In the genomic region with DNA sequence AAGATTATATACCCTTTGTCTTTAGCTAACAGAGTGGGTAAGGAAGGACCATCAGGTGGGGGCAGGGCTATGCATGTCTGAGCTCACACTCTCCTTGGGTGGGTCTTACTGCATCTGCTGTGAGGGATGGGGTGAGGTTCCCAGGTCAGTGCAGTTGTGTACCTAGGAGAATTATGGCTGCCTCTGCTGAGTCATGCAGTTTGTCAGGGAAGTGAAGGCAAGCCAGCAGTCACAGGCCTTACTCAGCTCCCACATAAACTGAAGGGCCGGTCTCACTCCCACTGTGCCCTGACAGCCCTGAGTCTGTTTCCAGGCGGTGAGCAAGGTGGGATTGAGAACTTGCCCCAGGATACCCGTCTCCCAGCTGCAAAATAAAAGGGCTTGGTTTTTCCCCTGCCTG, we compare ENCODE assay signal across 17 cellular contexts.
DNase-seq lines count a peak whose midpoint lies in the region; ATAC-seq and TF ChIP-seq lines count a peak whose summit lies in the region.
"Had no signal": no experiment of that assay in that cellular context is flagged by ENCODE, and none has a peak within 500 bp of the region (broad histone marks: within the 10 kb centered on the region; RNA-seq: fewer than 3 reads in every experiment).

No MANE protein-coding gene starts in this region.

- no peak overlapping the region for H2AK5ac ChIP-seq in mesenchymal stem cell (ENCODE audit: low read length, severe bottlenecking)

- H3K9me3 ChIP-seq in GM23248 (ENCODE audit: low read depth) (no peaks in the 10 kb centered on the region), PC-9 (ENCODE audit: insufficient read depth, low read depth) (no peaks in the 10 kb centered on the region; the same call in 1 of the 2 replicates), endodermal cell (ENCODE audit: control insufficient read depth, low read length) (no peaks in the 10 kb centered on the region), mesenchymal stem cell (ENCODE audit: control insufficient read depth, low read length) (no peaks in the 10 kb centered on the region)
- H3K9me3 ChIP-seq: SJCRH30 had no signal

- DNase-seq in GM23248 (peak; percentile 41), PC-9 (no peak), endodermal cell (peak; percentile 42), mesenchymal stem cell (peak; percentile 14)
- DNase-seq in activated naive CD4-positive, alpha-beta T cell (lab: John Stamatoyannopoulos, UW): no peak
- no peak for DNase-seq in activated naive CD8-positive, alpha-beta T cell treated with anti-CD3 and anti-CD28 coated beads for 36 hours
- DNase-seq: CD8-positive, alpha-beta T cell; NCI-H2029; NCI-H2171; NCI-H446; NCI-H69; SJCRH30 had no signal

- H3K27me3 ChIP-seq in GM23248 (replicated peaks; ENCODE audit: insufficient read depth) (no peaks in the 10 kb centered on the region), PC-9 (ENCODE audit: insufficient read depth, low read depth) (no peaks in the 10 kb centered on the region), endodermal cell (ENCODE audit: control insufficient read depth, insufficient read depth, low read length, poor library complexity, severe bottlenecking) (no peaks in the 10 kb centered on the region), mesenchymal stem cell (ENCODE audit: control insufficient read depth in 1 of 2, insufficient read depth in 1 of 2, low read length in 2 of 2) (no peaks in the 10 kb centered on the region)
- H3K27me3 ChIP-seq: BLaER1, SJCRH30 had no signal

- H4K91ac ChIP-seq in mesenchymal stem cell (ENCODE audit: low read length): no peak overlapping the region

- no peak overlapping the region for H2BK120ac ChIP-seq in mesenchymal stem cell (ENCODE audit: low read depth, low read length)

- H3K4me3 ChIP-seq in GM23248 (no peak overlapping the region), PC-9 (no peak overlapping the region), endodermal cell (ENCODE audit: low read length) (no peak overlapping the region), mesenchymal stem cell (ENCODE audit: insufficient read depth in 1 of 2, low read depth in 1 of 2, low read length in 2 of 2) (no peak overlapping the region)
- H3K4me3 ChIP-seq: BLaER1, GM12878, SJCRH30 had no signal

- peak overlapping the region in 1 of 2 experiments; percentile 0 for H2BK12ac ChIP-seq in mesenchymal stem cell (ENCODE audit: low read length in 2 of 2)

- no peaks in the 10 kb centered on the region for H3K9me2 ChIP-seq in GM23248 (ENCODE audit: insufficient read depth)
- no peaks in the 10 kb centered on the region for H3K9me2 ChIP-seq in PC-9 (ENCODE audit: insufficient read depth)

- POLR2A ChIA-PET in PC-9 (lab: Charles Lee; ENCODE audit: unreplicated experiment): no interaction called here

- peak overlapping the region; percentile 14 to 16 for H3K18ac ChIP-seq in mesenchymal stem cell (ENCODE audit: low read depth in 1 of 2, low read length in 2 of 2)

- H3K27me3 Mint-ChIP-seq in endodermal cell (ENCODE audit: insufficient read depth): no peaks in the 10 kb centered on the region
- peaks cover 9% of the 10 kb centered on the region for H3K27me3 Mint-ChIP-seq in activated naive CD8-positive, alpha-beta T cell treated with anti-CD3 and anti-CD28 coated beads for 36 hours
- H3K27me3 Mint-ChIP-seq: IgD-negative memory B cell had no signal

- H3K36me3 ChIP-seq in GM23248 (ENCODE audit: low read depth) (no peaks in the 10 kb centered on the region), PC-9 (ENCODE audit: low read depth) (no peaks in the 10 kb centered on the region), endodermal cell (ENCODE audit: control insufficient read depth, insufficient read depth, low read length) (no peaks in the 10 kb centered on the region), mesenchymal stem cell (ENCODE audit: control insufficient read depth in 1 of 2, insufficient read depth in 2 of 2, low read depth in 1 of 2, low read length in 2 of 2) (no peaks in the 10 kb centered on the region)
- H3K36me3 ChIP-seq: BLaER1, SJCRH30 had no signal

- H3K4me1 ChIP-seq in GM23248 (ENCODE audit: insufficient read depth) (peaks cover 3% of the 10 kb centered on the region; the same call in 1 of the 2 replicates), PC-9 (replicated peaks; ENCODE audit: insufficient read depth) (no peaks in the 10 kb centered on the region), endodermal cell (ENCODE audit: control insufficient read depth, insufficient read depth, low read length) (no peaks in the 10 kb centered on the region), mesenchymal stem cell (ENCODE audit: control insufficient read depth, insufficient read depth, low read depth, low read length) (no peaks in the 10 kb centered on the region)
- H3K4me1 ChIP-seq: BLaER1, SJCRH30 had no signal

- H2BK5ac ChIP-seq in mesenchymal stem cell (ENCODE audit: low read depth, low read length, poor library complexity, severe bottlenecking): no peak overlapping the region

- H3K4me2 ChIP-seq in GM23248 (ENCODE audit: unreplicated experiment) (no peak overlapping the region), PC-9 (no peak overlapping the region), mesenchymal stem cell (ENCODE audit: low read length, poor library complexity, severe bottlenecking) (no peak overlapping the region)
- H3K4me2 ChIP-seq: BLaER1 had no signal

- H3K27ac ChIP-seq in GM23248: no peak overlapping the region
- H3K27ac ChIP-seq in PC-9: no peak overlapping the region
- H3K27ac ChIP-seq in endodermal cell (ENCODE audit: low read depth, low read length): no peak overlapping the region
- H3K27ac ChIP-seq in mesenchymal stem cell (ENCODE audit: low read length, poor library complexity, severe bottlenecking): no peak overlapping the region
- H3K27ac ChIP-seq: BLaER1, SJCRH30 had no signal

- H3K79me1 ChIP-seq in mesenchymal stem cell (replicated peaks; ENCODE audit: low read length, poor library complexity, severe bottlenecking): no peaks in the 10 kb centered on the region

- intact Hi-C loops in PC-9 (cut with micrococcal nuclease; ENCODE audit: unreplicated experiment): no loop called here

- H3K23ac ChIP-seq in mesenchymal stem cell (ENCODE audit: low read length in 2 of 2): no peak overlapping the region

- ATAC-seq in GM18861 (IDR thresholded peaks at IDR 0.05; ENCODE audit: unreplicated experiment) (no peak), HG03196 (IDR thresholded peaks at IDR 0.05; ENCODE audit: unreplicated experiment) (no peak)
- ATAC-seq: CD8-positive, alpha-beta T cell; GM12878 had no signal

- in situ Hi-C loops in GM23248 (cut with MboI): no loop called here

- no peak overlapping the region for H3K14ac ChIP-seq in mesenchymal stem cell (ENCODE audit: low read length in 2 of 2)

- H4K8ac ChIP-seq in mesenchymal stem cell (ENCODE audit: low read length): peak overlapping the region; percentile 40

- H3K79me2 ChIP-seq in GM23248 (ENCODE audit: insufficient read depth) (no peaks in the 10 kb centered on the region), PC-9 (ENCODE audit: low read depth) (no peaks in the 10 kb centered on the region)

- no peaks in the 10 kb centered on the region for H3K4me1 Mint-ChIP-seq in endodermal cell
- peaks cover 4% of the 10 kb centered on the region for H3K4me1 Mint-ChIP-seq in activated naive CD8-positive, alpha-beta T cell treated with anti-CD3 and anti-CD28 coated beads for 36 hours
- H3K4me1 Mint-ChIP-seq: IgD-negative memory B cell had no signal

- 63 to 72% methylated on average over 3 of the region's 3 CpGs for WGBS in GM23248 (ENCODE audit: low coverage in 1 of 2, low lambda C conversion rate in 2 of 2, missing lambda C conversion rate in 2 of 2), 2 experiments
- WGBS in endodermal cell (ENCODE audit: insufficient coverage in 1 of 2, insufficient read length in 1 of 2), 2 experiments: 88 to 93% methylated on average over 2 to 3 of the region's 3 CpGs
- WGBS in mesenchymal stem cell: 84% methylated on average over 3 of the region's 3 CpGs

- TF ChIP-seq CTCF in PC-9 (conservative IDR thresholded peaks at IDR 0.05) (no peak), endodermal cell (conservative IDR thresholded peaks at IDR 0.05) (no peak)

- no peaks in the 10 kb centered on the region for H3K36me3 Mint-ChIP-seq in endodermal cell (ENCODE audit: low read depth)
- H3K36me3 Mint-ChIP-seq in activated naive CD8-positive, alpha-beta T cell treated with anti-CD3 and anti-CD28 coated beads for 36 hours: no peaks in the 10 kb centered on the region
- H3K36me3 Mint-ChIP-seq: CD8-positive, alpha-beta T cell had no signal

- no peak overlapping the region for H3K27ac Mint-ChIP-seq in endodermal cell
- no peak overlapping the region for H3K27ac Mint-ChIP-seq in activated naive CD8-positive, alpha-beta T cell treated with anti-CD3 and anti-CD28 coated beads for 36 hours
- H3K27ac Mint-ChIP-seq: CD8-positive, alpha-beta T cell; IgD-negative memory B cell had no signal

- H3F3A ChIP-seq in GM23248 (ENCODE audit: insufficient read depth) (no peaks in the 10 kb centered on the region), PC-9 (ENCODE audit: insufficient read depth, low read depth) (no peaks in the 10 kb centered on the region)

- H3K9me3 Mint-ChIP-seq in endodermal cell: peaks cover 8% of the 10 kb centered on the region
- H3K9me3 Mint-ChIP-seq in activated naive CD8-positive, alpha-beta T cell treated with anti-CD3 and anti-CD28 coated beads for 36 hours: peaks cover 3% of the 10 kb centered on the region

- H2AFZ ChIP-seq in GM23248 (peak overlapping the region; percentile 16; the same call in 1 of the 2 replicates), PC-9 (peak overlapping the region; percentile 58; the same call in 1 of the 2 replicates), mesenchymal stem cell (ENCODE audit: low read depth, low read length) (no peak overlapping the region)

- no TSS peak for BruUV-seq in PC-9 (replicated peaks; lab: Mats Ljungman, UMichigan)

- H4K20me1 ChIP-seq in GM23248 (ENCODE audit: insufficient read depth) (no peaks in the 10 kb centered on the region), PC-9 (ENCODE audit: insufficient read depth) (no peaks in the 10 kb centered on the region)
- H4K20me1 ChIP-seq: BLaER1 had no signal

- no peak overlapping the region for H3K4ac ChIP-seq in mesenchymal stem cell (ENCODE audit: low read depth in 1 of 2, low read length in 2 of 2)

- H2BK15ac ChIP-seq in mesenchymal stem cell (ENCODE audit: low read depth, poor library complexity, severe bottlenecking): no peak overlapping the region

- H3K4me3 Mint-ChIP-seq in endodermal cell: no peak overlapping the region
- no peak overlapping the region for H3K4me3 Mint-ChIP-seq in activated naive CD8-positive, alpha-beta T cell treated with anti-CD3 and anti-CD28 coated beads for 36 hours
- H3K4me3 Mint-ChIP-seq: CD8-positive, alpha-beta T cell; IgD-negative memory B cell had no signal

- CTCF ChIA-PET in PC-9 (lab: Charles Lee): no interaction called here

- H3K9ac ChIP-seq in GM23248 (no peak overlapping the region), endodermal cell (ENCODE audit: extremely low read depth, low read length, poor library complexity, severe bottlenecking) (no peak overlapping the region), mesenchymal stem cell (ENCODE audit: low read length) (no peak overlapping the region)
- H3K9ac ChIP-seq: BLaER1 had no signal

Comparison
In these comparisons a context has a peak if more than half of its experiments do, and no peak if none do; other contexts are left out.
1. DNase-seq: peak in GM23248 (single experiment), endodermal cell (single experiment) and mesenchymal stem cell (single experiment); none in PC-9 (0 of 2), activated naive CD4-positive, alpha-beta T cell (0 of 4) and activated naive CD8-positive, alpha-beta T cell treated with anti-CD3 and anti-CD28 coated beads for 36 hours (single experiment).